Comparison of ENCODE assay signal across 26 cellular contexts in genomic region chrX:31436424-31436823, GRCh38.
"Had no signal": no experiment of that assay in that cellular context is flagged by ENCODE, and none has a peak within 500 bp of the region (broad histone marks: within the 10 kb centered on the region; RNA-seq: fewer than 3 reads in every experiment).

No MANE protein-coding gene starts in this region.

- H3K36me3 Mint-ChIP-seq: activated CD8-positive, alpha-beta memory T cell treated with anti-CD3 and anti-CD28 coated beads, Interleukin-2, amount 10 ng/mL, durations not matched to agents 7 days and 5 days; activated naive CD4-positive, alpha-beta T cell treated with anti-CD3 and anti-CD28 coated beads, Interleukin-2, amount 50 U/mL, for 24 hours; T-cell had no signal

- H3K27me3 ChIP-seq: body of pancreas had no signal

- H3K27ac Mint-ChIP-seq: activated B cell treated with CpG ODN at 0.5 μM for 24 hours; activated CD4-positive, alpha-beta T cell treated with anti-CD3 and anti-CD28 coated beads, Interleukin-2, amount 10 ng/mL, durations not matched to agents 24 days and 14 days; activated CD8-positive, alpha-beta memory T cell treated with anti-CD3 and anti-CD28 coated beads, Interleukin-2, amount 10 ng/mL, durations not matched to agents 7 days and 5 days; activated naive CD4-positive, alpha-beta T cell treated with anti-CD3 and anti-CD28 coated beads, Interleukin-2, amount 50 U/mL, for 24 hours; activated T-cell treated with anti-CD3 and anti-CD28 coated beads, Interleukin-2, amount 50 U/mL, for 24 hours; activated T-helper 1 cell treated with anti-CD3 and anti-CD28 coated beads, Interleukin-12 subunit alpha, Interleukin-12 subunit beta, Interleukin-2, Interleukin-4 antibody, amounts not matched to agents 30 ng/mL and 10 ng/mL and 1 ng/mL, durations not matched to agents 14 hours and 24 hours and 36 hours; T-cell had no signal

- H3K27me3 Mint-ChIP-seq: activated CD8-positive, alpha-beta memory T cell treated with anti-CD3 and anti-CD28 coated beads, Interleukin-2, amount 10 ng/mL, durations not matched to agents 7 days and 5 days had no signal

- H3K9me3 Mint-ChIP-seq: activated B cell treated with CpG ODN at 0.5 μM for 24 hours; activated CD4-positive, alpha-beta T cell treated with anti-CD3 and anti-CD28 coated beads, Interleukin-2, amount 10 ng/mL, durations not matched to agents 24 days and 14 days; activated naive CD4-positive, alpha-beta T cell treated with anti-CD3 and anti-CD28 coated beads, Interleukin-2, amount 50 U/mL, for 24 hours; activated T-cell treated with anti-CD3 and anti-CD28 coated beads, Interleukin-2, amount 50 U/mL, for 24 hours; activated T-helper 1 cell treated with anti-CD3 and anti-CD28 coated beads, Interleukin-12 subunit alpha, Interleukin-12 subunit beta, Interleukin-2, Interleukin-4 antibody, amounts not matched to agents 30 ng/mL and 10 ng/mL and 1 ng/mL, durations not matched to agents 14 hours and 24 hours and 36 hours; T-cell had no signal

- H3K4me3 Mint-ChIP-seq: activated B cell treated with CpG ODN at 0.5 μM for 24 hours; activated CD4-positive, alpha-beta T cell treated with anti-CD3 and anti-CD28 coated beads, Interleukin-2, amount 10 ng/mL, durations not matched to agents 24 days and 14 days; activated CD8-positive, alpha-beta memory T cell treated with anti-CD3 and anti-CD28 coated beads, Interleukin-2, amount 10 ng/mL, durations not matched to agents 7 days and 5 days; activated naive CD4-positive, alpha-beta T cell treated with anti-CD3 and anti-CD28 coated beads, Interleukin-2, amount 50 U/mL, for 24 hours; activated T-cell treated with anti-CD3 and anti-CD28 coated beads, Interleukin-2, amount 50 U/mL, for 24 hours; activated T-helper 1 cell treated with anti-CD3 and anti-CD28 coated beads, Interleukin-12 subunit alpha, Interleukin-12 subunit beta, Interleukin-2, Interleukin-4 antibody, amounts not matched to agents 30 ng/mL and 10 ng/mL and 1 ng/mL, durations not matched to agents 14 hours and 24 hours and 36 hours; T-cell had no signal

- DNase-seq: activated B cell treated with CpG ODN at 0.5 μM for 24 hours; activated CD4-positive, alpha-beta T cell treated with anti-CD3 and anti-CD28 coated beads for 1 hour; activated CD4-positive, alpha-beta T cell treated with anti-CD3 and anti-CD28 coated beads, Interleukin-2, amount 10 ng/mL, durations not matched to agents 24 days and 14 days; activated CD4-positive, alpha-beta T cell treated with anti-CD3 and anti-CD28 coated beads, Interleukin-2, amount 50 U/mL, for 48 hours; activated CD8-positive, alpha-beta memory T cell treated with anti-CD3 and anti-CD28 coated beads, Interleukin-2, amount 10 ng/mL, durations not matched to agents 7 days and 5 days; activated effector memory CD4-positive, alpha-beta T cell treated with Interleukin-2 at 50 U/mL for 16 hours; activated naive CD4-positive, alpha-beta T cell; activated T-cell treated with anti-CD3 and anti-CD28 coated beads, Interleukin-2, amount 50 U/mL, for 24 hours; aorta; body of pancreas; Kasumi-1; KBM-7; NCI-H1694; NCI-H2029; NCI-H2107; NCI-H345; NCI-H510A; NCI-H526 treated with DMSO at 0.1 percent for 48 hours; RPMI8226; T-cell; T-helper 2 cell; T1000 had no signal

- H3K9me3 ChIP-seq: body of pancreas had no signal

- H3K4me1 ChIP-seq: body of pancreas had no signal

- H3K27ac ChIP-seq: body of pancreas, SK-N-MC had no signal

- ATAC-seq: activated CD8-positive, alpha-beta memory T cell treated with anti-CD3 and anti-CD28 coated beads, Interleukin-2, amount 10 ng/mL, durations not matched to agents 7 days and 5 days; body of pancreas; Right ventricle myocardium inferior; T-cell had no signal

- H3K4me3 ChIP-seq: body of pancreas, SK-N-MC had no signal

- H3K4me1 Mint-ChIP-seq: activated B cell treated with CpG ODN at 0.5 μM for 24 hours; activated CD4-positive, alpha-beta T cell treated with anti-CD3 and anti-CD28 coated beads, Interleukin-2, amount 10 ng/mL, durations not matched to agents 24 days and 14 days; activated CD8-positive, alpha-beta memory T cell treated with anti-CD3 and anti-CD28 coated beads, Interleukin-2, amount 10 ng/mL, durations not matched to agents 7 days and 5 days; activated naive CD4-positive, alpha-beta T cell treated with anti-CD3 and anti-CD28 coated beads, Interleukin-2, amount 50 U/mL, for 24 hours; T-cell had no signal
